9 cellular contexts compared by ENCODE assay signal in the genomic region with DNA sequence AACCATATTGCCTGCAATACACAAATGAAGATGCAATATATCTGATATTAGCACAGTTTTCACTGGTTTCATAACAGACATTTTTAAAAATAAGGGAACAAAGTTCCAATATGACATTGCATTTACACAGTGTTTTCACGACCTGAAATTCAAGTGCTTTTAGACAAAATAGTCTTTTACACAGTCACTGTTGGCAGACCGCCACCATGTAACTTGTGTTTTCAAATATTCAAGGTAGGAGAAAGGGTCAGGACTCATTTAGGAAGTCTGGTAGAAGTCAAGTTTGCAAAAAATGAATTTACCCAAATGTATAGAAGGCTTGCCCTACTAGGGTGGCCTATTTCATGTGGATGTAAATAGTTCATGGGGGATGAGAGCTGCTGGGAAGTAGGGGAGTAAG.
"Had no signal": no experiment of that assay in that cellular context is flagged by ENCODE, and none has a peak within 500 bp of the region (broad histone marks: within the 10 kb centered on the region; RNA-seq: fewer than 3 reads in every experiment).

No MANE protein-coding gene starts in this region.

- H3K4me3 ChIP-seq: GM23248, GM23338, HAP-1 had no signal

- H2AFZ ChIP-seq: GM23248, GM23338 had no signal

- DNase-seq: GM23248, GOT3, H7, H9, HCEC 1CT, HFFc6 had no signal

- H3K36me3 ChIP-seq: HAP-1 had no signal

- H3K27ac ChIP-seq: GM23248 had no signal

- H3K9me3 ChIP-seq: HAP-1 had no signal

- H3K4me1 ChIP-seq: HAP-1 had no signal

- ATAC-seq: GM23338, HCT116 had no signal

- H3K4me2 ChIP-seq: GM23338 had no signal
